8 cellular contexts compared by ENCODE assay signal in the genomic region with DNA sequence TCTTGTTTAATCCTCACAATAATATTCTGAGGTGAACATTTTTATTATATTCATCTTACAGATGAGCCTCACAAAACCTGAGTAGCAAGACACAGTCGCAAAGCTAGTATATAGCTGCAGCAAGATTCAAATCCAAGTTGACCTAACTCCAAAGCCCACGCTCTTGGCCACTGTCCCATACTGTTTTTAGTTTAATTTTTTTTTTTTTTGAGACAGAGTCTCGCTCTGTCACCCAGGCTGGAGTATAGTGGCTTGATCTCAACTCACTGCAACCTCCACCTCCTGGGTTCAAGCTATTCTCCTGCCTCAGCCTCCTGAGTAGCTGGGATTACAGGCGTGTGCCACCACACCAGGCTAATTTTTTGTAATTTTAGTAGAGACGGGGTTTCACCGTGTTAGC. TPM values are rescaled to one million over a fixed set of nuclear protein-coding genes. Genes with fewer than 3 reads are reported as not detected.
DNase-seq lines count a peak whose midpoint lies in the region; ATAC-seq and TF ChIP-seq lines count a peak whose summit lies in the region.
"Not testable (repeated sequence)": the region's sequence is repeated elsewhere in the genome, so short reads cannot be mapped to it uniquely, and the experiment has no call there.

No MANE protein-coding gene starts in this region.

- not testable (repeated sequence) for DNase-seq in IMR-90; activated T-cell treated with anti-CD3 and anti-CD28 coated beads, Interleukin-2, amount 50 U/mL, for 72 hours; coronary artery (ENCODE audit: low spot score); heart left ventricle; mesenchymal stem cell; uterus

- H2BK120ac ChIP-seq in IMR-90 (ENCODE audit: low read depth, low read length) = peak overlapping the region; percentile 51; the same call in 1 of the 2 replicates
- H2BK120ac ChIP-seq in mesenchymal stem cell (ENCODE audit: low read depth, low read length) = not testable (repeated sequence)

- H3K27me3 ChIP-seq in IMR-90 (ENCODE audit: control insufficient read depth, insufficient read depth, low read length); heart left ventricle; mesenchymal stem cell (ENCODE audit: control insufficient read depth in 1 of 2, insufficient read depth in 1 of 2, low read length in 2 of 2); rectal smooth muscle tissue (ENCODE audit: control insufficient read depth, insufficient read depth, low read length); subcutaneous abdominal adipose tissue (ENCODE audit: control insufficient read depth in 5 of 5, insufficient read depth in 4 of 5, low read length in 5 of 5); uterus: not testable (repeated sequence)

- peaks cover 14% of the 10 kb centered on the region for H3K9me1 ChIP-seq in IMR-90 (ENCODE audit: insufficient read depth, low read length)

- peak overlapping the region in 1 of 2 experiments; percentile 57; a peak in 1 of 4 replicates for H4K8ac ChIP-seq in IMR-90 (ENCODE audit: low read depth in 2 of 2, low read length in 2 of 2)
- H4K8ac ChIP-seq in mesenchymal stem cell (ENCODE audit: low read length) = not testable (repeated sequence)

- ATAC-seq in IMR-90 (ENCODE audit: low read depth); activated T-cell treated with anti-CD3 and anti-CD28 coated beads, Interleukin-2, amount 50 U/mL, for 72 hours (replicated peaks in 1 of 2): not testable (repeated sequence)
- peak in 2 of 4 donors; percentile 25 to 61 for ATAC-seq in heart left ventricle

- not testable (repeated sequence) for TF ChIP-seq RAD21 in IMR-90 (IDR thresholded peaks at IDR 0.05; ENCODE audit: low read length)

- H2AK9ac ChIP-seq in IMR-90 (replicated peaks; ENCODE audit: low read depth, low read length, poor library complexity) = not testable (repeated sequence)

- BruUV-seq in IMR-90 (replicated peaks; lab: Mats Ljungman, UMichigan) = not testable (repeated sequence)

- H2BK5ac ChIP-seq in IMR-90 (ENCODE audit: low read depth, low read length, poor library complexity, severe bottlenecking) = peak overlapping the region; percentile 78
- not testable (repeated sequence) for H2BK5ac ChIP-seq in mesenchymal stem cell (ENCODE audit: low read depth, low read length, poor library complexity, severe bottlenecking)

- peaks cover 30% of the 10 kb centered on the region for H3K4me1 Mint-ChIP-seq in activated T-cell treated with anti-CD3 and anti-CD28 coated beads, Interleukin-2, amount 50 U/mL, for 72 hours (ENCODE audit: low read depth)

- H3K4me1 ChIP-seq in IMR-90 (ENCODE audit: control insufficient read depth, insufficient read depth, low read length) (peaks cover 28% of the 10 kb centered on the region), heart left ventricle (peaks cover 0 to 32% (median 7%) of the 10 kb centered on the region in 12 donors), mesenchymal stem cell (ENCODE audit: control insufficient read depth, insufficient read depth, low read depth, low read length) (peaks cover 11% of the 10 kb centered on the region), subcutaneous abdominal adipose tissue (ENCODE audit: control insufficient read depth in 5 of 5, insufficient read depth in 5 of 5, low read length in 5 of 5) (peaks cover 4 to 35% (median 31%) of the 10 kb centered on the region in 5 donors)
- H3K4me1 ChIP-seq in rectal smooth muscle tissue (ENCODE audit: control insufficient read depth, insufficient read depth, low read length); uterus: not testable (repeated sequence)

- not testable (repeated sequence) for H3K9me3 Mint-ChIP-seq in activated T-cell treated with anti-CD3 and anti-CD28 coated beads, Interleukin-2, amount 50 U/mL, for 72 hours

- H2BK12ac ChIP-seq in mesenchymal stem cell (ENCODE audit: low read length in 2 of 2) = not testable (repeated sequence)

- not testable (repeated sequence) for H3K23ac ChIP-seq in IMR-90 (ENCODE audit: low read depth, low read length); mesenchymal stem cell (ENCODE audit: low read length in 2 of 2)

- CTCF ChIA-PET in IMR-90 (lab: Yijun Ruan, JAX) = interaction anchor here (0.6 to 2.3 kb wide), 24 partner anchors 11 to 937 kb away, joined by 3 to 16 read pairs (median 4); no protein-coding TSS in a partner anchor

- H3K4ac ChIP-seq in IMR-90 (ENCODE audit: low read depth, low read length) = peak overlapping the region; percentile 43
- not testable (repeated sequence) for H3K4ac ChIP-seq in mesenchymal stem cell (ENCODE audit: low read depth in 1 of 2, low read length in 2 of 2)

- H3K27ac Mint-ChIP-seq in activated T-cell treated with anti-CD3 and anti-CD28 coated beads, Interleukin-2, amount 50 U/mL, for 72 hours = peak overlapping the region; percentile 31

- H4K91ac ChIP-seq in IMR-90 (ENCODE audit: insufficient read depth, low read depth, low read length) = 0 out of 2 replicates have a peak overlapping the region, but pooled peaks have one; percentile 25
- H4K91ac ChIP-seq in mesenchymal stem cell (ENCODE audit: low read length) = not testable (repeated sequence)

- peaks cover 0 to 20% of the 10 kb centered on the region in 2 experiments; a peak in 3 of 4 replicates for H3K79me1 ChIP-seq in IMR-90 (ENCODE audit: low read depth in 1 of 2, low read length in 2 of 2)
- H3K79me1 ChIP-seq in mesenchymal stem cell (replicated peaks; ENCODE audit: low read length, poor library complexity, severe bottlenecking) = not testable (repeated sequence)

- not testable (repeated sequence) for H3K27me3 Mint-ChIP-seq in activated T-cell treated with anti-CD3 and anti-CD28 coated beads, Interleukin-2, amount 50 U/mL, for 72 hours (ENCODE audit: low read depth)

- not testable (repeated sequence) for H3K56ac ChIP-seq in IMR-90 (ENCODE audit: extremely low read depth, insufficient read depth, low read length)

- H2AK5ac ChIP-seq in IMR-90 (ENCODE audit: low read depth, low read length); mesenchymal stem cell (ENCODE audit: low read length, severe bottlenecking): not testable (repeated sequence)

- not testable (repeated sequence) for H3K36me3 Mint-ChIP-seq in activated T-cell treated with anti-CD3 and anti-CD28 coated beads, Interleukin-2, amount 50 U/mL, for 72 hours (ENCODE audit: insufficient read depth in 2 of 2)

- H2AFZ ChIP-seq in IMR-90 (replicated peaks; ENCODE audit: low read length, poor library complexity) = peak overlapping the region; percentile 58
- not testable (repeated sequence) for H2AFZ ChIP-seq in mesenchymal stem cell (ENCODE audit: low read depth, low read length)

- TF ChIP-seq CTCF in IMR-90 (conservative IDR thresholded peaks at IDR 0.05; ENCODE audit: low read depth, low read length); coronary artery (IDR thresholded peaks at IDR 0.05); heart left ventricle (IDR thresholded peaks at IDR 0.05); uterus (IDR thresholded peaks at IDR 0.05): not testable (repeated sequence)

- H3K4me2 ChIP-seq in IMR-90 (ENCODE audit: low read depth, low read length) = peak overlapping the region; percentile 75
- H3K4me2 ChIP-seq in mesenchymal stem cell (ENCODE audit: low read length, poor library complexity, severe bottlenecking) = not testable (repeated sequence)

- dilution Hi-C loops in IMR-90 (cut with HindIII; ENCODE audit: low sequenced_read_pairs, unreplicated experiment) = not testable (repeated sequence)

- POLR2A ChIA-PET in IMR-90 (lab: Charles Lee; ENCODE audit: unreplicated experiment) = interaction anchor here (0.9 to 2.0 kb wide), 5 partner anchors 69 to 100 kb away, joined by 3 to 15 read pairs (median 4); a partner anchor contains a TSS

- H3K27ac ChIP-seq in IMR-90 (ENCODE audit: insufficient read depth, low read length) = peak overlapping the region; percentile 70; the same call in 1 of the 2 replicates
- peak overlapping the region; percentile 70 to 91 for H3K27ac ChIP-seq in coronary artery
- H3K27ac ChIP-seq in heart left ventricle = peak overlapping the region in 8 of 12 donors; percentile 33 to 80 (median 54)
- not testable (repeated sequence) for H3K27ac ChIP-seq in mesenchymal stem cell (ENCODE audit: low read length, poor library complexity, severe bottlenecking)
- H3K27ac ChIP-seq in rectal smooth muscle tissue (ENCODE audit: low read depth, low read length) = peak overlapping the region; percentile 82
- peak overlapping the region; percentile 60 for H3K27ac ChIP-seq in subcutaneous abdominal adipose tissue (ENCODE audit: low read depth, low read length)
- H3K27ac ChIP-seq in uterus = peak overlapping the region; percentile 88 to 89

- H3K14ac ChIP-seq in IMR-90 (replicated peaks; ENCODE audit: low read depth, low read length) = 0 out of 2 replicates have a peak overlapping the region, but pooled peaks have one; percentile 22
- not testable (repeated sequence) for H3K14ac ChIP-seq in mesenchymal stem cell (ENCODE audit: low read length in 2 of 2)

- H3K9ac ChIP-seq in IMR-90 (ENCODE audit: low read depth, low read length) (0 out of 2 replicates have a peak overlapping the region, but pooled peaks have one; percentile 58), mesenchymal stem cell (ENCODE audit: low read length) (peak overlapping the region; percentile 85), subcutaneous abdominal adipose tissue (ENCODE audit: low read length in 5 of 5) (peak overlapping the region in 1 of 5 donors; percentile 50)
- H3K9ac ChIP-seq in rectal smooth muscle tissue (ENCODE audit: low read length) = not testable (repeated sequence)

- H4K20me1 ChIP-seq in IMR-90 (ENCODE audit: insufficient read depth, low read length) = not testable (repeated sequence)

- not testable (repeated sequence) for H3K4me3 ChIP-seq in IMR-90 (ENCODE audit: insufficient read depth, low read depth, low read length); rectal smooth muscle tissue (ENCODE audit: low read length)
- H3K4me3 ChIP-seq in coronary artery (peak overlapping the region; percentile 64), heart left ventricle (peak overlapping the region in 11 of 12 donors; percentile 8 to 58 (median 45)), mesenchymal stem cell (ENCODE audit: insufficient read depth in 1 of 2, low read depth in 1 of 2, low read length in 2 of 2) (peak overlapping the region in 1 of 2 experiments; percentile 66), subcutaneous abdominal adipose tissue (ENCODE audit: low read depth in 1 of 5, low read length in 5 of 5) (peak overlapping the region in 4 of 5 donors; percentile 11 to 53 (median 42)), uterus (peak overlapping the region; percentile 21 to 25)

- intact Hi-C loops in IMR-90 (cut with micrococcal nuclease) (loop anchor here (5.0 to 10.0 kb wide), 3 partner anchors 57 to 955 kb away; a partner anchor contains a TSS), heart left ventricle (cut with DNase I) (loop anchor here in 9 of 10 donors (2.0 to 10.0 kb wide), 7 partner anchors 263 to 585 kb away; a partner anchor contains a TSS), uterus (cut with DNase I; ENCODE audit: low total_unique reads) (loop anchor here (5.0 kb wide), 1 partner anchor 263 kb away; no protein-coding TSS in a partner anchor)

- H2BK20ac ChIP-seq in IMR-90 (ENCODE audit: low read depth, low read length) = not testable (repeated sequence)

- H2BK15ac ChIP-seq in IMR-90 (ENCODE audit: low read depth, low read length); mesenchymal stem cell (ENCODE audit: low read depth, poor library complexity, severe bottlenecking): not testable (repeated sequence)

- in situ Hi-C loops in IMR-90 (cut with MboI; ENCODE audit: low sequenced_read_pairs) = loop anchor here (5.0 to 25.0 kb wide), 4 partner anchors 258 to 873 kb away; a partner anchor contains a TSS

- H3K4me3 Mint-ChIP-seq in activated T-cell treated with anti-CD3 and anti-CD28 coated beads, Interleukin-2, amount 50 U/mL, for 72 hours = not testable (repeated sequence)

- WGBS in IMR-90 (ENCODE audit: extremely low coverage in 2 of 2, insufficient read length in 1 of 2), 2 experiments = 100% methylated on average over 2 of the region's 6 CpGs; no CpG with 5 or more reads in 1 of the 2 experiments
- WGBS in heart left ventricle, 4 donors = 64 to 71% (median 67%) methylated on average over 6 of the region's 6 CpGs
- WGBS in mesenchymal stem cell = 96% methylated on average over 6 of the region's 6 CpGs

- peak overlapping the region; percentile 49; the same call in 1 of the 2 replicates for H3K18ac ChIP-seq in IMR-90 (ENCODE audit: low read depth, low read length)
- not testable (repeated sequence) for H3K18ac ChIP-seq in mesenchymal stem cell (ENCODE audit: low read depth in 1 of 2, low read length in 2 of 2)

- H4K5ac ChIP-seq in IMR-90 (ENCODE audit: low read depth, low read length) = peak overlapping the region; percentile 77

- not testable (repeated sequence) for TF ChIP-seq POLR2A in IMR-90 (IDR thresholded peaks at IDR 0.05; ENCODE audit: low read depth, low read length); heart left ventricle (IDR thresholded peaks at IDR 0.05); uterus (IDR thresholded peaks at IDR 0.05)

- not testable (repeated sequence) for H3K9me3 ChIP-seq in IMR-90 (ENCODE audit: control insufficient read depth, insufficient read depth, low read length); heart left ventricle; mesenchymal stem cell (ENCODE audit: control insufficient read depth, low read length); subcutaneous abdominal adipose tissue (ENCODE audit: control insufficient read depth in 5 of 5, low read length in 5 of 5); uterus

- H3K36me3 ChIP-seq in IMR-90 (ENCODE audit: control insufficient read depth, insufficient read depth, low read length); heart left ventricle; mesenchymal stem cell (ENCODE audit: control insufficient read depth in 1 of 2, insufficient read depth in 2 of 2, low read depth in 1 of 2, low read length in 2 of 2); rectal smooth muscle tissue (ENCODE audit: control insufficient read depth, insufficient read depth, low read length); subcutaneous abdominal adipose tissue (ENCODE audit: control insufficient read depth in 5 of 5, insufficient read depth in 5 of 5, low read length in 5 of 5); uterus: not testable (repeated sequence)

RNA-seq across cellular contexts. Expression of a gene that starts 42.9 kb away (rescaled TPM):
- total RNA-seq in IMR-90 (2012; rRNA removed) (18.8 and 32.8 TPM in 2 replicates), heart left ventricle (10 to 100 TPM; 12.3 to 17.8 (median 14.9) TPM), uterus (10 to 100 TPM; 11.0 to 57.4 (median 15.0) TPM)
- polyA plus RNA-seq in IMR-90 (2012; rRNA removed) (16.8 and 20.0 TPM in 2 replicates), heart left ventricle (10 to 100 TPM; 15.4 to 26.0 TPM)
- 5.1 and 9.8 TPM in 2 replicates for polyA plus RNA-seq in IMR-90 (2012; cell fraction: cytosol; rRNA removed)
- 1.6 and 14.7 TPM in 2 replicates for polyA plus RNA-seq in IMR-90 (2012; cell fraction: nucleus; rRNA removed; ENCODE audit: low replicate concordance)
- total RNA-seq in activated T-cell treated with anti-CD3 and anti-CD28 coated beads, Interleukin-2, amount 50 U/mL, for 72 hours = 10 to 100 TPM; 22.3 to 27.7 TPM
- 21.1 TPM for polyA plus RNA-seq in mesenchymal stem cell (2013, experiment 1 of 2)
- 20.7 TPM for polyA plus RNA-seq in mesenchymal stem cell (2013, experiment 2 of 2)
